ENCODE assay signal across 8 cellular contexts in the genomic region with DNA sequence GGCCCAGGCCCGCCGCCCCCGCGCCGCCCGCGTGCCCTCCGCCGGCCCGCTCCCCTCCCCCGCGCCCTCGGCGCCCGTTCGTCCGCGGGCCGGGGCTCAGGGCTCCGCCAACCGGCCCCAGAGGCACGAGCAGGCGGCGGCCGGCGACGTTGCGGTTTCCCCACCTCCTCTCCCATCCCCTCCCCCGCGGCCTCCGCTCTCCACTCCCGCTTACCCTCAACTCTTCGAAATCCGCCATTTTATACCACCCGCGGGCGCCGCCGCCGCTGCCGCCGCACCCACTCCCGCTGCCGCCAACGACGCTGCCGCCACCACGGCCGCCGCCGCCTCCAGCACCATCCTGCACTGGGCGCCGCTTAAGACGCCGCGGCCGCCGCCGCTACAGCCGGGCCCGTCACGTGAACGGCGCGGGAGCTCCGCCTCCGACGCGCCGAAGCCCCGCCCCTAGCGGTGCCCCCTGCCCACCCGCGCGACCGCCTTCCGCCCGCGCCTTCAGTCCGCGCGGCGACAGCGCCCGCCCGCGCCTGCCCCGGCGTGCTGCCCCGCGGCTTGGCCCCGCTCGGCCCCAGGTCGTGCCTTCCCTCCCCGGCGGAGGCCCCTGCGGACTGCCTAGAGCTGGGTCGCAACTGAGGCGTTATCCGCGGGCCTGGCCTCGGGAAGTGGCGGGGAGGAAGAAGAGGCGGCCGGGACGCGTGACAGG. TPM values are rescaled to one million over a fixed set of nuclear protein-coding genes. Genes with fewer than 3 reads are reported as not detected.
A peak's percentile ranks its signal among the peaks of the same experiment; 100 is the strongest.
DNase-seq lines count a peak whose midpoint lies in the region; ATAC-seq, FAIRE-seq and TF ChIP-seq lines count a peak whose summit lies in the region.

A gene with protein sequence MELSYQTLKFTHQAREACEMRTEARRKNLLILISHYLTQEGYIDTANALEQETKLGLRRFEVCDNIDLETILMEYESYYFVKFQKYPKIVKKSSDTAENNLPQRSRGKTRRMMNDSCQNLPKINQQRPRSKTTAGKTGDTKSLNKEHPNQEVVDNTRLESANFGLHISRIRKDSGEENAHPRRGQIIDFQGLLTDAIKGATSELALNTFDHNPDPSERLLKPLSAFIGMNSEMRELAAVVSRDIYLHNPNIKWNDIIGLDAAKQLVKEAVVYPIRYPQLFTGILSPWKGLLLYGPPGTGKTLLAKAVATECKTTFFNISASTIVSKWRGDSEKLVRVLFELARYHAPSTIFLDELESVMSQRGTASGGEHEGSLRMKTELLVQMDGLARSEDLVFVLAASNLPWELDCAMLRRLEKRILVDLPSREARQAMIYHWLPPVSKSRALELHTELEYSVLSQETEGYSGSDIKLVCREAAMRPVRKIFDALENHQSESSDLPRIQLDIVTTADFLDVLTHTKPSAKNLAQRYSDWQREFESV (plus strand): TSS at position 495 of the 700 bp plus-strand sequence. CDS start 29,271 bp downstream, outside the sequence.
A gene with protein sequence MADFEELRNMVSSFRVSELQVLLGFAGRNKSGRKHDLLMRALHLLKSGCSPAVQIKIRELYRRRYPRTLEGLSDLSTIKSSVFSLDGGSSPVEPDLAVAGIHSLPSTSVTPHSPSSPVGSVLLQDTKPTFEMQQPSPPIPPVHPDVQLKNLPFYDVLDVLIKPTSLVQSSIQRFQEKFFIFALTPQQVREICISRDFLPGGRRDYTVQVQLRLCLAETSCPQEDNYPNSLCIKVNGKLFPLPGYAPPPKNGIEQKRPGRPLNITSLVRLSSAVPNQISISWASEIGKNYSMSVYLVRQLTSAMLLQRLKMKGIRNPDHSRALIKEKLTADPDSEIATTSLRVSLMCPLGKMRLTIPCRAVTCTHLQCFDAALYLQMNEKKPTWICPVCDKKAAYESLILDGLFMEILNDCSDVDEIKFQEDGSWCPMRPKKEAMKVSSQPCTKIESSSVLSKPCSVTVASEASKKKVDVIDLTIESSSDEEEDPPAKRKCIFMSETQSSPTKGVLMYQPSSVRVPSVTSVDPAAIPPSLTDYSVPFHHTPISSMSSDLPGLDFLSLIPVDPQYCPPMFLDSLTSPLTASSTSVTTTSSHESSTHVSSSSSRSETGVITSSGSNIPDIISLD (minus strand): TSS at position 400 of the 700 bp plus-strand sequence. CDS start 162 bp downstream, at position 238.

- DNase-seq in AG20443 (ENCODE audit: low spot score), result peak; percentile 94
- DNase-seq in NCI-H345 treated with DMSO at 0.1 percent for 48 hours (lab: John Stamatoyannopoulos, UW; ENCODE audit: unreplicated experiment), result peak; percentile 59
- peak; percentile 71 for DNase-seq in activated CD4-positive, alpha-beta T cell treated with anti-CD3 and anti-CD28 coated beads, Interleukin-2, amount 10 ng/mL, durations not matched to agents 7 days and 5 days
- peak; percentile 57 for DNase-seq in dedifferentiated amniotic fluid mesenchymal stem cell (ENCODE audit: extremely low spot score)
- peak; percentile 24 for DNase-seq in HepG2 (ENCODE audit: low spot score)
- DNase-seq in stimulated activated CD4-positive, alpha-beta T cell treated with anti-CD3 and anti-CD28 coated beads, Interleukin-2, amount 100 ng/mL, for 48 hours, result peak; percentile 58 to 68

- in situ Hi-C loops in HepG2 (cut with HindIII; ENCODE audit: extremely low pct_ligation_motif_present, low pct_unique_long_range_greater_than_20kb), result no loop called here

- intact Hi-C loops in HepG2 (cut with micrococcal nuclease; ENCODE audit: unreplicated experiment), result no loop called here

- no peak for FAIRE-seq in HepG2 (lab: Jason Lieb, UNC)

- H3K4me1 Mint-ChIP-seq in activated CD4-positive, alpha-beta T cell treated with anti-CD3 and anti-CD28 coated beads, Interleukin-2, amount 10 ng/mL, durations not matched to agents 7 days and 5 days, result peaks cover 44% of the 10 kb centered on the region

- no peaks in the 10 kb centered on the region for H3K9me3 ChIP-seq in HepG2 (ENCODE audit: low read length)

- WGBS in HepG2 (ENCODE audit: low lambda C conversion rate), result 2% methylated on average over 36 of the region's 107 CpGs

- peaks cover 2% of the 10 kb centered on the region for H3K36me3 Mint-ChIP-seq in activated CD4-positive, alpha-beta T cell treated with anti-CD3 and anti-CD28 coated beads, Interleukin-2, amount 10 ng/mL, durations not matched to agents 7 days and 5 days (ENCODE audit: low read depth)

- H2AFZ ChIP-seq in HepG2 (ENCODE audit: low read length), result peak within 1 kb of the TSS; percentile 89

- peaks cover 39% of the 10 kb centered on the region for H3K4me1 ChIP-seq in HepG2 (ENCODE audit: insufficient read depth, low read length)

- H3K4me3 ChIP-seq in HepG2 (replicated peaks in 1 of 3; ENCODE audit: insufficient read depth in 1 of 3, low read depth in 2 of 3, low read length in 3 of 3), result peak within 1 kb of the TSS; percentile 80 to 91 (median 87)

- no peaks in the 10 kb centered on the region for H3K27me3 Mint-ChIP-seq in activated CD4-positive, alpha-beta T cell treated with anti-CD3 and anti-CD28 coated beads, Interleukin-2, amount 10 ng/mL, durations not matched to agents 7 days and 5 days

- no peaks in the 10 kb centered on the region for H3K9me3 Mint-ChIP-seq in activated CD4-positive, alpha-beta T cell treated with anti-CD3 and anti-CD28 coated beads, Interleukin-2, amount 10 ng/mL, durations not matched to agents 7 days and 5 days

- POLR2A ChIA-PET in activated CD4-positive, alpha-beta T cell treated with anti-CD3 and anti-CD28 coated beads, Interleukin-2, amount 10 ng/mL, durations not matched to agents 7 days and 5 days (lab: Charles Lee), result interaction anchor here (0.7 kb wide), 1 partner anchor 172 kb away, joined by 3 read pairs; no protein-coding TSS in a partner anchor
- POLR2A ChIA-PET in HepG2 (lab: Yijun Ruan, JAX), result interaction anchor here (0.5 to 1.2 kb wide), 4 partner anchors 22 to 1014 kb away, joined by 3 to 5 read pairs (median 4); no protein-coding TSS in a partner anchor

- CTCF ChIA-PET in activated CD4-positive, alpha-beta T cell treated with anti-CD3 and anti-CD28 coated beads, Interleukin-2, amount 10 ng/mL, durations not matched to agents 7 days and 5 days (lab: Charles Lee), result interaction anchor here (0.5 to 0.9 kb wide), 2 partner anchors 15 to 142 kb away, joined by 3 read pairs; no protein-coding TSS in a partner anchor
- CTCF ChIA-PET in HepG2 (lab: Yijun Ruan, JAX; ENCODE audit: low intra/inter-chr PET ratio, low total read pairs), result no interaction called here

- peak; percentile 90 for ATAC-seq in GM18909 (IDR thresholded peaks at IDR 0.05; ENCODE audit: poor library complexity, unreplicated experiment)
- peak; percentile 78 for ATAC-seq in HG03139 (IDR thresholded peaks at IDR 0.05; ENCODE audit: unreplicated experiment)
- ATAC-seq in HepG2, result peak; percentile 86

- H3K4me3 Mint-ChIP-seq in activated CD4-positive, alpha-beta T cell treated with anti-CD3 and anti-CD28 coated beads, Interleukin-2, amount 10 ng/mL, durations not matched to agents 7 days and 5 days, result peak within 1 kb of the TSS; percentile 81

- peak; percentile 14; the same call in 1 of the 2 replicates for TF ChIP-seq RAD21 in HepG2 (CRISPR knock-in tag; IDR thresholded peaks at IDR 0.05)

- peak within 1 kb of the TSS; percentile 89 for H3K27ac Mint-ChIP-seq in activated CD4-positive, alpha-beta T cell treated with anti-CD3 and anti-CD28 coated beads, Interleukin-2, amount 10 ng/mL, durations not matched to agents 7 days and 5 days

- peaks cover 3% of the 10 kb centered on the region; the same call in 1 of the 2 replicates for H4K20me1 ChIP-seq in HepG2 (ENCODE audit: insufficient read depth, low read length)

- no peaks in the 10 kb centered on the region for H3K36me3 ChIP-seq in HepG2 (replicated peaks in 1 of 2; ENCODE audit: control insufficient read depth in 1 of 2, insufficient read depth in 2 of 2, low read length in 2 of 2)

- TF ChIP-seq EP300 in HepG2 (IDR thresholded peaks at IDR 0.05; ENCODE audit: low read depth in 2 of 2, low read length in 2 of 2) (no peak), HepG2 (CRISPR knock-in tag; IDR thresholded peaks at IDR 0.05; ENCODE audit: borderline replicate concordance) (no peak)

- no TSS peak for BruUV-seq in HepG2 (replicated peaks; lab: Mats Ljungman, UMichigan)

- H3K27me3 ChIP-seq in HepG2 (ENCODE audit: control insufficient read depth in 1 of 2, insufficient read depth in 2 of 2, low read length in 2 of 2), result no peaks in the 10 kb centered on the region; a peak in 1 of 5 replicates

- TF ChIP-seq POLR2A in HepG2 (IDR thresholded peaks at IDR 0.05; ENCODE audit: insufficient read depth in 1 of 2, low read depth in 2 of 2, low read length in 2 of 2), result peak; percentile 47 to 80; a peak in 3 of 4 replicates

- peak within 1 kb of the TSS; percentile 79 for H3K9ac ChIP-seq in HepG2 (ENCODE audit: insufficient read depth, low read depth, low read length)

- H3K27ac ChIP-seq in HepG2 (ENCODE audit: extremely low read length, insufficient read depth, low read length), result peak within 1 kb of the TSS; percentile 61

- peak within 1 kb of the TSS; percentile 82 for H3K4me2 ChIP-seq in HepG2 (ENCODE audit: low read depth, low read length)

- peaks cover 44% of the 10 kb centered on the region for H3K79me2 ChIP-seq in HepG2 (ENCODE audit: insufficient read depth, low read length)

- peak; percentile 27; the same call in 1 of the 2 replicates for TF ChIP-seq CTCF in HepG2 (CRISPR knock-in tag; IDR thresholded peaks at IDR 0.05)

RNA-seq across cellular contexts. Expression of the first gene that starts in this region (rescaled TPM):
- total RNA-seq in activated CD4-positive, alpha-beta T cell treated with anti-CD3 and anti-CD28 coated beads, Interleukin-2, amount 10 ng/mL, durations not matched to agents 7 days and 5 days, result 1 to 10 TPM in 1 of 2 experiments, under 1 TPM in 1; 0.87 to 1.0 TPM
- not detected in 2 replicates for total RNA-seq in HepG2 (2016; rRNA removed; fragmentation: Illumina TruSeq; extraction: Trizol)
- total RNA-seq in HepG2 (2016; cell fraction: cytosol; rRNA removed; fragmentation: Illumina TruSeq; extraction: Trizol; ENCODE audit: low read depth), result not detected in 2 replicates
- total RNA-seq in HepG2 (2016; cell fraction: insoluble cytoplasmic fraction; rRNA removed; fragmentation: Illumina TruSeq; extraction: Trizol), result not detected in 2 replicates
- 0.17 TPM in 1 of 2 replicates, not detected in the other for total RNA-seq in HepG2 (2016; cell fraction: membrane; rRNA removed; fragmentation: Illumina TruSeq; extraction: Trizol)
- not detected in 2 replicates for total RNA-seq in HepG2 (2016; cell fraction: nucleus; rRNA removed; fragmentation: Illumina TruSeq; extraction: Trizol)
- not detected in 2 replicates for polyA plus RNA-seq in HepG2 (2011; rRNA removed)
- polyA plus RNA-seq in HepG2 (2011; cell fraction: cytosol; rRNA removed), result not detected in 2 replicates
- not detected in 2 replicates for polyA plus RNA-seq in HepG2 (2011; cell fraction: nucleus; rRNA removed)
- 0.53 and 0.59 TPM in 2 replicates for polyA plus RNA-seq in HepG2 (2012)
- polyA plus RNA-seq in HepG2 (2016; cell fraction: cytosol; fragmentation: Illumina TruSeq; extraction: Trizol; ENCODE audit: low read depth), result not detected in 2 replicates
- polyA plus RNA-seq in HepG2 (2016; cell fraction: insoluble cytoplasmic fraction; fragmentation: Illumina TruSeq; extraction: Trizol; ENCODE audit: low read depth), result not detected in 2 replicates
- 0.11 TPM in 1 of 2 replicates, not detected in the other for polyA plus RNA-seq in HepG2 (2016; cell fraction: membrane; fragmentation: Illumina TruSeq; extraction: Trizol; ENCODE audit: low read depth)
- polyA plus RNA-seq in HepG2 (2016; cell fraction: nucleus; fragmentation: Illumina TruSeq; extraction: Trizol; ENCODE audit: insufficient read depth, low read depth), result not detected in 2 replicates
- polyA minus RNA-seq in HepG2 (2011; rRNA and poly(A)+ RNA removed; ENCODE audit: low replicate concordance), result 2.1 TPM in 1 of 2 replicates, not detected in the other
- polyA minus RNA-seq in HepG2 (2011; cell fraction: cytosol; rRNA and poly(A)+ RNA removed), result not detected in 2 replicates
- not detected in 2 replicates for polyA minus RNA-seq in HepG2 (2011; cell fraction: nucleus; rRNA and poly(A)+ RNA removed)

RNA-seq across cellular contexts. Expression of the second gene that starts in this region (rescaled TPM):
- 10 to 100 TPM; 32.8 to 33.3 TPM for total RNA-seq in activated CD4-positive, alpha-beta T cell treated with anti-CD3 and anti-CD28 coated beads, Interleukin-2, amount 10 ng/mL, durations not matched to agents 7 days and 5 days
- total RNA-seq in HepG2 (2016; rRNA removed; fragmentation: Illumina TruSeq; extraction: Trizol), result 12.1 and 12.2 TPM in 2 replicates
- total RNA-seq in HepG2 (2016; cell fraction: cytosol; rRNA removed; fragmentation: Illumina TruSeq; extraction: Trizol; ENCODE audit: low read depth), result 21.1 and 21.8 TPM in 2 replicates
- 10.0 and 12.5 TPM in 2 replicates for total RNA-seq in HepG2 (2016; cell fraction: insoluble cytoplasmic fraction; rRNA removed; fragmentation: Illumina TruSeq; extraction: Trizol)
- total RNA-seq in HepG2 (2016; cell fraction: membrane; rRNA removed; fragmentation: Illumina TruSeq; extraction: Trizol), result 15.9 and 20.3 TPM in 2 replicates
- 23.1 and 23.2 TPM in 2 replicates for total RNA-seq in HepG2 (2016; cell fraction: nucleus; rRNA removed; fragmentation: Illumina TruSeq; extraction: Trizol)
- polyA plus RNA-seq in HepG2 (2011; rRNA removed), result 9.7 and 12.7 TPM in 2 replicates
- 6.0 and 6.5 TPM in 2 replicates for polyA plus RNA-seq in HepG2 (2011; cell fraction: cytosol; rRNA removed)
- polyA plus RNA-seq in HepG2 (2011; cell fraction: nucleus; rRNA removed), result 19.3 and 20.3 TPM in 2 replicates
- 6.3 and 11.8 TPM in 2 replicates for polyA plus RNA-seq in HepG2 (2012)
- polyA plus RNA-seq in HepG2 (2016; cell fraction: cytosol; fragmentation: Illumina TruSeq; extraction: Trizol; ENCODE audit: low read depth), result 4.7 and 5.8 TPM in 2 replicates
- 9.0 and 11.6 TPM in 2 replicates for polyA plus RNA-seq in HepG2 (2016; cell fraction: insoluble cytoplasmic fraction; fragmentation: Illumina TruSeq; extraction: Trizol; ENCODE audit: low read depth)
- 9.3 and 11.1 TPM in 2 replicates for polyA plus RNA-seq in HepG2 (2016; cell fraction: membrane; fragmentation: Illumina TruSeq; extraction: Trizol; ENCODE audit: low read depth)
- 10.0 and 12.3 TPM in 2 replicates for polyA plus RNA-seq in HepG2 (2016; cell fraction: nucleus; fragmentation: Illumina TruSeq; extraction: Trizol; ENCODE audit: insufficient read depth, low read depth)
- polyA minus RNA-seq in HepG2 (2011; rRNA and poly(A)+ RNA removed; ENCODE audit: low replicate concordance), result 19.2 and 24.1 TPM in 2 replicates
- polyA minus RNA-seq in HepG2 (2011; cell fraction: cytosol; rRNA and poly(A)+ RNA removed), result 6.9 and 7.9 TPM in 2 replicates
- 106 and 144 TPM in 2 replicates for polyA minus RNA-seq in HepG2 (2011; cell fraction: nucleus; rRNA and poly(A)+ RNA removed)

Comparison
In these comparisons a context has a peak if more than half of its experiments do, and no peak if none do; other contexts are left out.
1. Peak in every context shown above with its lines: DNase-seq, ATAC-seq, H3K4me3 ChIP-seq and H3K27ac ChIP-seq.
2. DNase-seq: peak in every context shown above with its lines; median percentile 94 in AG20443; 71 in activated CD4-positive, alpha-beta T cell treated with anti-CD3 and anti-CD28 coated beads, Interleukin-2, amount 10 ng/mL, durations not matched to agents 7 days and 5 days; 63 in stimulated activated CD4-positive, alpha-beta T cell treated with anti-CD3 and anti-CD28 coated beads, Interleukin-2, amount 100 ng/mL, for 48 hours; 59 in NCI-H345 treated with DMSO at 0.1 percent for 48 hours; 57 in dedifferentiated amniotic fluid mesenchymal stem cell; 24 in HepG2.